8 cellular contexts compared by ENCODE assay signal in genomic region chr1:207404849-207405525, GRCh38. TPM values are rescaled to one million over a fixed set of nuclear protein-coding genes. Genes with fewer than 3 reads are reported as not detected.
DNase-seq lines count a peak whose midpoint lies in the region; ATAC-seq, FAIRE-seq and TF ChIP-seq lines count a peak whose summit lies in the region.

No MANE protein-coding gene starts in this region.

- CTCF ChIA-PET in HepG2 (lab: Yijun Ruan, JAX; ENCODE audit: low intra/inter-chr PET ratio, low total read pairs) = interaction anchor here (1.0 to 2.7 kb wide), 3 partner anchors 145 to 327 kb away, joined by 4 to 26 read pairs (median 10); no protein-coding TSS in a partner anchor

- no peaks in the 10 kb centered on the region for H3K79me2 ChIP-seq in OCI-LY1 (ENCODE audit: insufficient read depth, low read length)
- no peaks in the 10 kb centered on the region for H3K79me2 ChIP-seq in HepG2 (ENCODE audit: insufficient read depth, low read length)

- H3K4me3 Mint-ChIP-seq in chondrocyte (ENCODE audit: unreplicated experiment) = no peak overlapping the region

- H3K36me3 Mint-ChIP-seq in chondrocyte (ENCODE audit: low read depth) = no peaks in the 10 kb centered on the region

- H3K4me3 ChIP-seq in OCI-LY1 (ENCODE audit: low read depth, low read length, poor library complexity, severe bottlenecking) = no peak overlapping the region
- no peak overlapping the region for H3K4me3 ChIP-seq in HepG2 (replicated peaks in 1 of 3; ENCODE audit: insufficient read depth in 1 of 3, low read depth in 2 of 3, low read length in 3 of 3)

- FAIRE-seq in HepG2 (lab: Jason Lieb, UNC) (peak; percentile 90), urothelium cell line (lab: Jason Lieb, UNC) (no peak)

- no peak for TF ChIP-seq POLR2A in HepG2 (IDR thresholded peaks at IDR 0.05; ENCODE audit: insufficient read depth in 1 of 2, low read depth in 2 of 2, low read length in 2 of 2)

- WGBS in HepG2 (ENCODE audit: low lambda C conversion rate) = 57% methylated on average over 6 of the region's 6 CpGs

- no peaks in the 10 kb centered on the region for H3K27me3 ChIP-seq in OCI-LY1 (ENCODE audit: insufficient read depth, low read length)
- no peaks in the 10 kb centered on the region for H3K27me3 ChIP-seq in HepG2 (ENCODE audit: control insufficient read depth in 1 of 2, insufficient read depth in 2 of 2, low read length in 2 of 2)

- H3K27ac ChIP-seq in 22Rv1 = no peak overlapping the region
- H3K27ac ChIP-seq in OCI-LY1 (ENCODE audit: low read depth, low read length, poor library complexity, severe bottlenecking) = no peak overlapping the region
- H3K27ac ChIP-seq in HepG2 (ENCODE audit: extremely low read length, insufficient read depth, low read length) = no peak overlapping the region

- peak; percentile 91 for TF ChIP-seq CTCF in 22Rv1 (IDR thresholded peaks at IDR 0.05)
- TF ChIP-seq CTCF in GM12872 (IDR thresholded peaks at IDR 0.05; ENCODE audit: insufficient read depth, low read depth, low read length) = peak; percentile 67
- TF ChIP-seq CTCF in OCI-LY1 (IDR thresholded peaks at IDR 0.05; ENCODE audit: low read length) = peak; percentile 91
- TF ChIP-seq CTCF in chondrocyte (IDR thresholded peaks at IDR 0.05) = peak; percentile 92
- peak; percentile 82 for TF ChIP-seq CTCF in HepG2 (CRISPR knock-in tag; IDR thresholded peaks at IDR 0.05)

- H3K9me3 ChIP-seq in OCI-LY1 (ENCODE audit: low read length) (no peaks in the 10 kb centered on the region), HepG2 (ENCODE audit: low read length) (no peaks in the 10 kb centered on the region)

- in situ Hi-C loops in KBM-7 (cut with MboI; ENCODE audit: low pct_unique_long_range_greater_than_20kb, low sequenced_read_pairs) = no loop called here
- in situ Hi-C loops in HepG2 (cut with HindIII; ENCODE audit: extremely low pct_ligation_motif_present, low pct_unique_long_range_greater_than_20kb) = loop anchor here (5.0 kb wide), 1 partner anchor 318 kb away; the partner anchor contains the start of gene C4BPB

- BruUV-seq in HepG2 (replicated peaks; lab: Mats Ljungman, UMichigan) = no TSS peak

- H3F3A ChIP-seq in OCI-LY1 (ENCODE audit: insufficient read depth, low read length) = no peaks in the 10 kb centered on the region

- H4K20me1 ChIP-seq in OCI-LY1 (ENCODE audit: insufficient read depth, low read length) (no peaks in the 10 kb centered on the region), HepG2 (ENCODE audit: insufficient read depth, low read length) (no peaks in the 10 kb centered on the region)

- TF ChIP-seq RAD21 in HepG2 (CRISPR knock-in tag; IDR thresholded peaks at IDR 0.05) = peak; percentile 69

- no peaks in the 10 kb centered on the region for H3K4me1 Mint-ChIP-seq in chondrocyte (ENCODE audit: low read depth)

- H3K4me2 ChIP-seq in OCI-LY1 (ENCODE audit: low read length) = no peak overlapping the region
- H3K4me2 ChIP-seq in HepG2 (ENCODE audit: low read depth, low read length) = no peak overlapping the region

- no peaks in the 10 kb centered on the region for H3K4me1 ChIP-seq in OCI-LY1 (ENCODE audit: insufficient read depth, low read length, severe bottlenecking)
- H3K4me1 ChIP-seq in HepG2 (ENCODE audit: insufficient read depth, low read length) = no peaks in the 10 kb centered on the region

- no peak overlapping the region for H3K27ac Mint-ChIP-seq in chondrocyte (ENCODE audit: unreplicated experiment)

- H3K27me3 Mint-ChIP-seq in chondrocyte (ENCODE audit: low read depth) = peaks cover 31% of the 10 kb centered on the region

- H3K9ac ChIP-seq in OCI-LY1 (ENCODE audit: low read length) (no peak overlapping the region), HepG2 (ENCODE audit: insufficient read depth, low read depth, low read length) (no peak overlapping the region)

- intact Hi-C loops in HepG2 (cut with micrococcal nuclease; ENCODE audit: unreplicated experiment) = loop anchor here (1.0 to 5.0 kb wide), 5 partner anchors 83 to 321 kb away; partner anchors contain the start of genes CD55 and CR1

- TF ChIP-seq EP300 in HepG2 (IDR thresholded peaks at IDR 0.05; ENCODE audit: low read depth in 2 of 2, low read length in 2 of 2) (no peak), HepG2 (CRISPR knock-in tag; IDR thresholded peaks at IDR 0.05; ENCODE audit: borderline replicate concordance) (no peak)

- no peak overlapping the region for H2AFZ ChIP-seq in OCI-LY1 (ENCODE audit: low read length)
- H2AFZ ChIP-seq in HepG2 (ENCODE audit: low read length) = no peak overlapping the region

- DNase-seq in KBM-7 (peak; percentile 55), chondrocyte (ENCODE audit: low spot score) (no peak), HepG2 (ENCODE audit: low spot score) (peak; percentile 81), urothelium cell line (ENCODE audit: low spot score) (peak; percentile 64)

- no peaks in the 10 kb centered on the region for H3K9me3 Mint-ChIP-seq in chondrocyte (ENCODE audit: low read depth)

- H3K9me2 ChIP-seq in OCI-LY1 (ENCODE audit: low read depth, low read length) = no peaks in the 10 kb centered on the region

- peak; percentile 90 for ATAC-seq in HepG2
- no peak for ATAC-seq in GM19328 (IDR thresholded peaks at IDR 0.05; ENCODE audit: unreplicated experiment)

- POLR2A ChIA-PET in HepG2 (lab: Yijun Ruan, JAX) = interaction anchor here (1.7 kb wide), 1 partner anchor 83 kb away, joined by 10 read pairs; the partner anchor contains the start of gene CD55

- H3K36me3 ChIP-seq in OCI-LY1 (ENCODE audit: insufficient read depth, low read length) (no peaks in the 10 kb centered on the region), HepG2 (replicated peaks in 1 of 2; ENCODE audit: control insufficient read depth in 1 of 2, insufficient read depth in 2 of 2, low read length in 2 of 2) (no peaks in the 10 kb centered on the region)

TF ChIP-seq in HepG2, 621 proteins besides CTCF, POLR2A, EP300 and RAD21 (continues in another document):
- no peak for TF ChIP-seq CHD2 (IDR thresholded peaks at IDR 0.05; ENCODE audit: low read depth, low read length)
- TF ChIP-seq HMGXB4 (CRISPR knock-in tag; IDR thresholded peaks at IDR 0.05; ENCODE audit: borderline replicate concordance in 1 of 2, low read depth in 1 of 2) = peak in 1 of 2 experiments; percentile 28; a peak in 1 of 4 replicates
- TF ChIP-seq NCOR1 (IDR thresholded peaks at IDR 0.05; ENCODE audit: borderline replicate concordance, low read length) = peak; percentile 67
- 0 out of 2 replicates have a peak, but pooled peaks have one; percentile 26 for TF ChIP-seq ZNF792 (CRISPR knock-in tag; IDR thresholded peaks at IDR 0.05)
- peak; percentile 42; the same call in 1 of the 2 replicates for TF ChIP-seq TFAP4 (IDR thresholded peaks at IDR 0.05; ENCODE audit: borderline replicate concordance, low read depth)
- 0 out of 2 replicates have a peak, but pooled peaks have one; percentile 26 for TF ChIP-seq ZSCAN9 (CRISPR knock-in tag; IDR thresholded peaks at IDR 0.05; ENCODE audit: borderline replicate concordance)
- no peak for TF ChIP-seq KLF6 (CRISPR knock-in tag; IDR thresholded peaks at IDR 0.05)
- no peak for TF ChIP-seq ZNF788 (CRISPR knock-in tag; IDR thresholded peaks at IDR 0.05; ENCODE audit: borderline replicate concordance)

RNA-seq across cellular contexts. Expression of gene CR2, which starts 49.1 kb away (rescaled TPM):
- not detected in 3 replicates for total RNA-seq in chondrocyte
- not detected in 2 replicates for total RNA-seq in HepG2 (2016; rRNA removed; fragmentation: Illumina TruSeq; extraction: Trizol)
- not detected in 2 replicates for total RNA-seq in HepG2 (2016; cell fraction: cytosol; rRNA removed; fragmentation: Illumina TruSeq; extraction: Trizol; ENCODE audit: low read depth)
- total RNA-seq in HepG2 (2016; cell fraction: insoluble cytoplasmic fraction; rRNA removed; fragmentation: Illumina TruSeq; extraction: Trizol) = not detected in 2 replicates
- not detected in 2 replicates for total RNA-seq in HepG2 (2016; cell fraction: membrane; rRNA removed; fragmentation: Illumina TruSeq; extraction: Trizol)
- not detected in 2 replicates for total RNA-seq in HepG2 (2016; cell fraction: nucleus; rRNA removed; fragmentation: Illumina TruSeq; extraction: Trizol)
- not detected in 2 replicates for polyA plus RNA-seq in HepG2 (2011; rRNA removed)
- not detected in 2 replicates for polyA plus RNA-seq in HepG2 (2011; cell fraction: cytosol; rRNA removed)
- 0.05 TPM in 1 of 2 replicates, not detected in the other for polyA plus RNA-seq in HepG2 (2011; cell fraction: nucleus; rRNA removed)
- polyA plus RNA-seq in HepG2 (2012) = not detected in 2 replicates
- polyA plus RNA-seq in HepG2 (2016; cell fraction: cytosol; fragmentation: Illumina TruSeq; extraction: Trizol; ENCODE audit: low read depth) = not detected in 2 replicates
- not detected in 2 replicates for polyA plus RNA-seq in HepG2 (2016; cell fraction: insoluble cytoplasmic fraction; fragmentation: Illumina TruSeq; extraction: Trizol; ENCODE audit: low read depth)
- not detected in 2 replicates for polyA plus RNA-seq in HepG2 (2016; cell fraction: membrane; fragmentation: Illumina TruSeq; extraction: Trizol; ENCODE audit: low read depth)
- polyA plus RNA-seq in HepG2 (2016; cell fraction: nucleus; fragmentation: Illumina TruSeq; extraction: Trizol; ENCODE audit: insufficient read depth, low read depth) = not detected in 2 replicates
- not detected in 2 replicates for polyA minus RNA-seq in HepG2 (2011; rRNA and poly(A)+ RNA removed; ENCODE audit: low replicate concordance)
- polyA minus RNA-seq in HepG2 (2011; cell fraction: cytosol; rRNA and poly(A)+ RNA removed) = not detected in 2 replicates
- not detected in 2 replicates for polyA minus RNA-seq in HepG2 (2011; cell fraction: nucleus; rRNA and poly(A)+ RNA removed)
